Comparison of ENCODE assay signal across 18 cellular contexts in the genomic region with DNA sequence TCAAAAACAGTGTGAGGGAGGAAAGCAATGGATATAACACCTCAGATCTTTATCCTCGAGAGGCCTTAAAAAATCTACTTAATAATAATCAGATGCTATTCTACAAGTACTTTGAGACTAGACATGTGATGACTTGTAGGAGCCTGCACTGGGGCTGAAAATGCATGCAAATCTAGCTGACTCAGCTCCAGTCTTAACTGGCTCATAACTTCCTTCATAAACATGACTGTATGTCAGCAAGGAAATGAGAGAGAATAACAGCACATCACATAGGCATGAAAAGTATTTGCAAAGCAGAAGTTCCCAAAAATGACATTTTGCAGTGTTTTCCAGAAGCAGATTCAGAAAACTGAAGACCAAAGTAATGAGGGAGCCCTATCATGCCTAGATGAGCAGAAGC. TPM values are rescaled to one million over a fixed set of nuclear protein-coding genes. Genes with fewer than 3 reads are reported as not detected.
DNase-seq lines count a peak whose midpoint lies in the region; ATAC-seq, FAIRE-seq and TF ChIP-seq lines count a peak whose summit lies in the region.
"Had no signal": no experiment of that assay in that cellular context is flagged by ENCODE, and none has a peak within 500 bp of the region (broad histone marks: within the 10 kb centered on the region; RNA-seq: fewer than 3 reads in every experiment).

No MANE protein-coding gene starts in this region.

- TF ChIP-seq EP300 in HepG2 (IDR thresholded peaks at IDR 0.05; ENCODE audit: low read depth in 2 of 2, low read length in 2 of 2) (no peak), HepG2 (CRISPR knock-in tag; IDR thresholded peaks at IDR 0.05; ENCODE audit: borderline replicate concordance) (no peak)

- ATAC-seq in HepG2 (no peak), right lobe of liver (no peak), foreskin keratinocyte (no peak), GM21825 (IDR thresholded peaks at IDR 0.05; ENCODE audit: unreplicated experiment) (no peak)
- ATAC-seq: activated naive CD4-positive, alpha-beta T cell treated with anti-CD3 and anti-CD28 coated beads, Interleukin-2, amount 50 U/mL, for 72 hours; gastrocnemius medialis; naive thymus-derived CD8-positive, alpha-beta T cell had no signal

- no peak for FAIRE-seq in HepG2 (lab: Jason Lieb, UNC)
- FAIRE-seq: A204.1 had no signal

- BruUV-seq in HepG2 (replicated peaks; lab: Mats Ljungman, UMichigan) = no TSS peak

- no peak for DNase-seq in HepG2 (ENCODE audit: low spot score)
- no peak for DNase-seq in right lobe of liver
- DNase-seq in amniotic epithelial cell (ENCODE audit: low read depth) = peak; percentile 83
- peak; percentile 98 for DNase-seq in foreskin keratinocyte
- DNase-seq in SK-N-DZ (ENCODE audit: low spot score) = no peak
- no peak for DNase-seq in stimulated activated CD4-positive, alpha-beta T cell treated with anti-CD3 and anti-CD28 coated beads, Interleukin-4, amount 100 ng/mL, for 1 hour
- DNase-seq in stimulated activated CD4-positive, alpha-beta T cell treated with anti-CD3 and anti-CD28 coated beads, Interleukin-4, amount 100 ng/mL, for 4 hours = no peak
- DNase-seq: gastrocnemius medialis; naive thymus-derived CD8-positive, alpha-beta T cell; NCI-H146; NCI-H774; SHP77 treated with DMSO at 0.1 percent for 48 hours; thyroid gland had no signal

- TF ChIP-seq CTCF in HepG2 (CRISPR knock-in tag; IDR thresholded peaks at IDR 0.05) (no peak), right lobe of liver (IDR thresholded peaks at IDR 0.05) (no peak), foreskin keratinocyte (conservative IDR thresholded peaks at IDR 0.05) (no peak)

- H3K27ac ChIP-seq in HepG2 (ENCODE audit: extremely low read length, insufficient read depth, low read length) (no peak overlapping the region), right lobe of liver (no peak overlapping the region), foreskin keratinocyte (peak overlapping the region; percentile 79)
- H3K27ac ChIP-seq: gastrocnemius medialis, thyroid gland had no signal

- intact Hi-C loops in HepG2 (cut with micrococcal nuclease; ENCODE audit: unreplicated experiment) = no loop called here
- intact Hi-C loops in right lobe of liver (cut with DNase I) = no loop called here

- no peak overlapping the region for H2AFZ ChIP-seq in HepG2 (ENCODE audit: low read length)

- in situ Hi-C loops in HepG2 (cut with HindIII; ENCODE audit: extremely low pct_ligation_motif_present, low pct_unique_long_range_greater_than_20kb) = no loop called here

- H4K20me1 ChIP-seq in HepG2 (ENCODE audit: insufficient read depth, low read length) = no peaks in the 10 kb centered on the region

- H3K4me3 ChIP-seq in HepG2 (replicated peaks in 1 of 3; ENCODE audit: insufficient read depth in 1 of 3, low read depth in 2 of 3, low read length in 3 of 3) (no peak overlapping the region), right lobe of liver (no peak overlapping the region)
- H3K4me3 ChIP-seq: gastrocnemius medialis, thyroid gland had no signal

- H3K9me3 ChIP-seq in HepG2 (ENCODE audit: low read length) = no peaks in the 10 kb centered on the region
- no peaks in the 10 kb centered on the region for H3K9me3 ChIP-seq in right lobe of liver
- H3K9me3 ChIP-seq: gastrocnemius medialis, thyroid gland had no signal

- no peaks in the 10 kb centered on the region; a peak in 1 of 5 replicates for H3K27me3 ChIP-seq in HepG2 (ENCODE audit: control insufficient read depth in 1 of 2, insufficient read depth in 2 of 2, low read length in 2 of 2)
- H3K27me3 ChIP-seq in right lobe of liver = no peaks in the 10 kb centered on the region
- H3K27me3 ChIP-seq in foreskin keratinocyte = no peaks in the 10 kb centered on the region
- H3K27me3 ChIP-seq: gastrocnemius medialis, thyroid gland had no signal

- H3K4me1 ChIP-seq in HepG2 (ENCODE audit: insufficient read depth, low read length) (no peaks in the 10 kb centered on the region), right lobe of liver (no peaks in the 10 kb centered on the region), foreskin keratinocyte (peaks cover 31% of the 10 kb centered on the region)
- H3K4me1 ChIP-seq: gastrocnemius medialis, thyroid gland had no signal

- no peaks in the 10 kb centered on the region for H3K79me2 ChIP-seq in HepG2 (ENCODE audit: insufficient read depth, low read length)

- H3K36me3 ChIP-seq in HepG2 (replicated peaks in 1 of 2; ENCODE audit: control insufficient read depth in 1 of 2, insufficient read depth in 2 of 2, low read length in 2 of 2) = no peaks in the 10 kb centered on the region
- no peaks in the 10 kb centered on the region for H3K36me3 ChIP-seq in right lobe of liver
- H3K36me3 ChIP-seq: gastrocnemius medialis, thyroid gland had no signal

- CTCF ChIA-PET in HepG2 (lab: Yijun Ruan, JAX; ENCODE audit: low intra/inter-chr PET ratio, low total read pairs) = no interaction called here

- TF ChIP-seq POLR2A in HepG2 (IDR thresholded peaks at IDR 0.05; ENCODE audit: insufficient read depth in 1 of 2, low read depth in 2 of 2, low read length in 2 of 2) (no peak), right lobe of liver (IDR thresholded peaks at IDR 0.05) (no peak)

- POLR2A ChIA-PET in HepG2 (lab: Yijun Ruan, JAX) = no interaction called here

- H3K9ac ChIP-seq in HepG2 (ENCODE audit: insufficient read depth, low read depth, low read length) = no peak overlapping the region

- TF ChIP-seq RAD21 in HepG2 (CRISPR knock-in tag; IDR thresholded peaks at IDR 0.05) = no peak

- no peak overlapping the region for H3K4me2 ChIP-seq in HepG2 (ENCODE audit: low read depth, low read length)

- 0% methylated on average over 1 of the region's 1 CpG for whole genome bisulfite sequencing in HepG2 (ENCODE audit: low lambda C conversion rate)
- 56% methylated on average over 1 of the region's 1 CpG for WGBS in right lobe of liver (ENCODE audit: insufficient coverage, low coverage, low lambda C conversion rate, missing lambda C conversion rate)

TF ChIP-seq in HepG2, 621 proteins besides CTCF, POLR2A, EP300 and RAD21 (continues in another document):
- TF ChIP-seq MAFF (IDR thresholded peaks at IDR 0.05; ENCODE audit: low read depth, low read length) = peak; percentile 35; the same call in 1 of the 2 replicates

RNA-seq across cellular contexts. Expression of a gene that starts 38.1 kb away (rescaled TPM):
- total RNA-seq in HepG2 (2016; rRNA removed; fragmentation: Illumina TruSeq; extraction: Trizol) (not detected in 2 replicates), right lobe of liver (not detected), foreskin keratinocyte (0.41 and 0.46 TPM in 2 replicates)
- not detected in 2 replicates for total RNA-seq in HepG2 (2016; cell fraction: cytosol; rRNA removed; fragmentation: Illumina TruSeq; extraction: Trizol; ENCODE audit: low read depth)
- total RNA-seq in HepG2 (2016; cell fraction: insoluble cytoplasmic fraction; rRNA removed; fragmentation: Illumina TruSeq; extraction: Trizol) = not detected in 2 replicates
- total RNA-seq in HepG2 (2016; cell fraction: membrane; rRNA removed; fragmentation: Illumina TruSeq; extraction: Trizol) = not detected in 2 replicates
- total RNA-seq in HepG2 (2016; cell fraction: nucleus; rRNA removed; fragmentation: Illumina TruSeq; extraction: Trizol) = not detected in 2 replicates
- polyA plus RNA-seq in HepG2 (2011; rRNA removed) (not detected in 2 replicates), foreskin keratinocyte (0.38 and 0.41 TPM in 2 replicates)
- polyA plus RNA-seq in HepG2 (2011; cell fraction: cytosol; rRNA removed) = not detected in 2 replicates
- not detected in 2 replicates for polyA plus RNA-seq in HepG2 (2011; cell fraction: nucleus; rRNA removed)
- not detected in 2 replicates for polyA plus RNA-seq in HepG2 (2012)
- polyA plus RNA-seq in HepG2 (2016; cell fraction: cytosol; fragmentation: Illumina TruSeq; extraction: Trizol; ENCODE audit: low read depth) = not detected in 2 replicates
- not detected in 2 replicates for polyA plus RNA-seq in HepG2 (2016; cell fraction: insoluble cytoplasmic fraction; fragmentation: Illumina TruSeq; extraction: Trizol; ENCODE audit: low read depth)
- not detected in 2 replicates for polyA plus RNA-seq in HepG2 (2016; cell fraction: membrane; fragmentation: Illumina TruSeq; extraction: Trizol; ENCODE audit: low read depth)
- polyA plus RNA-seq in HepG2 (2016; cell fraction: nucleus; fragmentation: Illumina TruSeq; extraction: Trizol; ENCODE audit: insufficient read depth, low read depth) = not detected in 2 replicates
- polyA minus RNA-seq in HepG2 (2011; rRNA and poly(A)+ RNA removed; ENCODE audit: low replicate concordance) = 0.42 TPM in 1 of 2 replicates, not detected in the other
- not detected in 2 replicates for polyA minus RNA-seq in HepG2 (2011; cell fraction: cytosol; rRNA and poly(A)+ RNA removed)
- polyA minus RNA-seq in HepG2 (2011; cell fraction: nucleus; rRNA and poly(A)+ RNA removed) = 0.13 TPM in 1 of 2 replicates, not detected in the other
- not detected in 2 replicates for polyA plus RNA-seq in SK-N-DZ (2014; cell fraction: cytosol; rRNA removed)
- not detected in 2 replicates for polyA plus RNA-seq in SK-N-DZ (2014; cell fraction: nucleus; rRNA removed)
- total RNA-seq: activated CD8-positive, alpha-beta memory T cell treated with anti-CD3 and anti-CD28 coated beads for 36 hours; activated naive CD4-positive, alpha-beta T cell treated with anti-CD3 and anti-CD28 coated beads, Interleukin-2, amount 50 U/mL, for 72 hours; gastrocnemius medialis; naive thymus-derived CD8-positive, alpha-beta T cell; skeletal muscle tissue; thyroid gland had no signal
- polyA plus RNA-seq: naive thymus-derived CD8-positive, alpha-beta T cell had no signal

RNA-seq across cellular contexts. Expression of a gene that starts 57.2 kb away (rescaled TPM):
- total RNA-seq in HepG2 (2016; rRNA removed; fragmentation: Illumina TruSeq; extraction: Trizol) (not detected in 2 replicates), right lobe of liver (not detected), foreskin keratinocyte (5.7 and 10.1 TPM in 2 replicates)
- total RNA-seq in HepG2 (2016; cell fraction: cytosol; rRNA removed; fragmentation: Illumina TruSeq; extraction: Trizol; ENCODE audit: low read depth) = not detected in 2 replicates
- not detected in 2 replicates for total RNA-seq in HepG2 (2016; cell fraction: insoluble cytoplasmic fraction; rRNA removed; fragmentation: Illumina TruSeq; extraction: Trizol)
- not detected in 2 replicates for total RNA-seq in HepG2 (2016; cell fraction: membrane; rRNA removed; fragmentation: Illumina TruSeq; extraction: Trizol)
- total RNA-seq in HepG2 (2016; cell fraction: nucleus; rRNA removed; fragmentation: Illumina TruSeq; extraction: Trizol) = not detected in 2 replicates
- polyA plus RNA-seq in HepG2 (2011; rRNA removed) (0.47 TPM in 1 of 2 replicates, not detected in the other), foreskin keratinocyte (4.4 and 7.3 TPM in 2 replicates)
- not detected in 2 replicates for polyA plus RNA-seq in HepG2 (2011; cell fraction: cytosol; rRNA removed)
- polyA plus RNA-seq in HepG2 (2011; cell fraction: nucleus; rRNA removed) = 0.24 TPM in 1 of 2 replicates, not detected in the other
- polyA plus RNA-seq in HepG2 (2012) = not detected in 2 replicates
- polyA plus RNA-seq in HepG2 (2016; cell fraction: cytosol; fragmentation: Illumina TruSeq; extraction: Trizol; ENCODE audit: low read depth) = not detected in 2 replicates
- not detected in 2 replicates for polyA plus RNA-seq in HepG2 (2016; cell fraction: insoluble cytoplasmic fraction; fragmentation: Illumina TruSeq; extraction: Trizol; ENCODE audit: low read depth)
- not detected in 2 replicates for polyA plus RNA-seq in HepG2 (2016; cell fraction: membrane; fragmentation: Illumina TruSeq; extraction: Trizol; ENCODE audit: low read depth)
- not detected in 2 replicates for polyA plus RNA-seq in HepG2 (2016; cell fraction: nucleus; fragmentation: Illumina TruSeq; extraction: Trizol; ENCODE audit: insufficient read depth, low read depth)
- 2.4 TPM in 1 of 2 replicates, not detected in the other for polyA minus RNA-seq in HepG2 (2011; rRNA and poly(A)+ RNA removed; ENCODE audit: low replicate concordance)
- polyA minus RNA-seq in HepG2 (2011; cell fraction: cytosol; rRNA and poly(A)+ RNA removed) = not detected in 2 replicates
- polyA minus RNA-seq in HepG2 (2011; cell fraction: nucleus; rRNA and poly(A)+ RNA removed) = 0.87 TPM in 1 of 2 replicates, not detected in the other
- polyA plus RNA-seq in SK-N-DZ (2014; cell fraction: cytosol; rRNA removed) = not detected in 2 replicates
- not detected in 2 replicates for polyA plus RNA-seq in SK-N-DZ (2014; cell fraction: nucleus; rRNA removed)
- total RNA-seq: activated CD8-positive, alpha-beta memory T cell treated with anti-CD3 and anti-CD28 coated beads for 36 hours; gastrocnemius medialis; naive thymus-derived CD8-positive, alpha-beta T cell; skeletal muscle tissue; thyroid gland had no signal
- polyA plus RNA-seq: naive thymus-derived CD8-positive, alpha-beta T cell had no signal

Comparison
In these comparisons a context has a peak if more than half of its experiments do, and no peak if none do; other contexts are left out.
1. DNase-seq: peak in amniotic epithelial cell (single experiment) and foreskin keratinocyte (2 of 2); none in HepG2 (single experiment), right lobe of liver (0 of 3), SK-N-DZ (single experiment), stimulated activated CD4-positive, alpha-beta T cell treated with anti-CD3 and anti-CD28 coated beads, Interleukin-4, amount 100 ng/mL, for 1 hour (single experiment) and stimulated activated CD4-positive, alpha-beta T cell treated with anti-CD3 and anti-CD28 coated beads, Interleukin-4, amount 100 ng/mL, for 4 hours (0 of 2).